10 cellular contexts compared by ENCODE assay signal in genomic region chr1:201399018-201399351, GRCh38. TPM values are rescaled to one million over a fixed set of nuclear protein-coding genes. Genes with fewer than 3 reads are reported as not detected.
DNase-seq lines count a peak whose midpoint lies in the region; TF ChIP-seq lines count a peak whose summit lies in the region.
"Had no signal": no experiment of that assay in that cellular context is flagged by ENCODE, and none has a peak within 500 bp of the region (broad histone marks: within the 10 kb centered on the region; RNA-seq: fewer than 3 reads in every experiment).

A gene with protein sequence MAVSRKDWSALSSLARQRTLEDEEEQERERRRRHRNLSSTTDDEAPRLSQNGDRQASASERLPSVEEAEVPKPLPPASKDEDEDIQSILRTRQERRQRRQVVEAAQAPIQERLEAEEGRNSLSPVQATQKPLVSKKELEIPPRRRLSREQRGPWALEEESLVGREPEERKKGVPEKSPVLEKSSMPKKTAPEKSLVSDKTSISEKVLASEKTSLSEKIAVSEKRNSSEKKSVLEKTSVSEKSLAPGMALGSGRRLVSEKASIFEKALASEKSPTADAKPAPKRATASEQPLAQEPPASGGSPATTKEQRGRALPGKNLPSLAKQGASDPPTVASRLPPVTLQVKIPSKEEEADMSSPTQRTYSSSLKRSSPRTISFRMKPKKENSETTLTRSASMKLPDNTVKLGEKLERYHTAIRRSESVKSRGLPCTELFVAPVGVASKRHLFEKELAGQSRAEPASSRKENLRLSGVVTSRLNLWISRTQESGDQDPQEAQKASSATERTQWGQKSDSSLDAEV (minus strand): TSS chr1:201399324. CDS start chr1:201399306, 18 bp downstream.

- no peak for TF ChIP-seq RAD21 in liver (IDR thresholded peaks at IDR 0.05)

- no peaks in the 10 kb centered on the region for H3K9me3 ChIP-seq in HUES6 (ENCODE audit: control insufficient read depth, insufficient read depth, low read depth, low read length)
- no peaks in the 10 kb centered on the region for H3K9me3 ChIP-seq in ectodermal cell (ENCODE audit: control insufficient read depth, low read length)
- H3K9me3 ChIP-seq in liver (ENCODE audit: control insufficient read depth in 4 of 4, low read length in 3 of 4): no peaks in the 10 kb centered on the region

- H3K4me3 ChIP-seq in HUES6 (ENCODE audit: low read depth, low read length): peak within 1 kb of the TSS; percentile 69
- H3K4me3 ChIP-seq in ectodermal cell (ENCODE audit: insufficient read depth, low read depth, low read length): peak within 1 kb of the TSS; percentile 10
- H3K4me3 ChIP-seq in liver (ENCODE audit: low read depth in 1 of 3, low read length in 3 of 3): peak within 1 kb of the TSS; percentile 46 to 72 (median 53)

- H3K9ac ChIP-seq in HUES6 (ENCODE audit: low read length): peak within 1 kb of the TSS; percentile 73
- H3K9ac ChIP-seq in liver (ENCODE audit: low read depth in 1 of 2, low read length in 2 of 2): peak within 1 kb of the TSS; percentile 42 to 93

- TF ChIP-seq CTCF in liver (IDR thresholded peaks at IDR 0.05; ENCODE audit: low read depth, low read length, missing input control): no peak

- 14 to 15% methylated on average over 25 of the region's 25 CpGs for whole genome bisulfite sequencing in ectodermal cell, 2 experiments
- 5% methylated on average over 25 of the region's 25 CpGs for WGBS in liver

- H3K4me1 ChIP-seq in HUES6 (ENCODE audit: control insufficient read depth, insufficient read depth, low read length): peaks cover 21% of the 10 kb centered on the region
- no peaks in the 10 kb centered on the region for H3K4me1 ChIP-seq in ectodermal cell (ENCODE audit: control insufficient read depth, insufficient read depth, low read length)
- peaks cover 19 to 59% (median 44%) of the 10 kb centered on the region in 4 donors for H3K4me1 ChIP-seq in liver (ENCODE audit: control insufficient read depth in 4 of 4, insufficient read depth in 4 of 4, low read length in 3 of 4)

- H3K36me3 ChIP-seq in HUES6 (ENCODE audit: control insufficient read depth, insufficient read depth, low read length) (no peaks in the 10 kb centered on the region), ectodermal cell (ENCODE audit: control insufficient read depth, insufficient read depth, low read length) (no peaks in the 10 kb centered on the region), liver (ENCODE audit: control insufficient read depth in 4 of 4, insufficient read depth in 3 of 4, low read depth in 1 of 4, low read length in 3 of 4) (peaks cover 0 to 3% (median 0%) of the 10 kb centered on the region in 4 donors)

- DNase-seq in renal cortical epithelial cell (ENCODE audit: low read depth): no peak
- no peak for DNase-seq in SHP77 (lab: John Stamatoyannopoulos, UW)
- DNase-seq in activated CD4-positive, alpha-beta T cell treated with anti-CD3 and anti-CD28 coated beads, Interleukin-2, amount 50 U/mL, for 4 hours: no peak
- no peak for DNase-seq in T1000 (lab: John Stamatoyannopoulos, UW)
- no peak for DNase-seq in SIG-M5 treated with dmso at 0.1 percent for 504 hours (lab: John Stamatoyannopoulos, UW; ENCODE audit: unreplicated experiment)
- DNase-seq: HFFc6 had no signal

- peaks cover 61% of the 10 kb centered on the region for H3K27me3 ChIP-seq in HUES6 (ENCODE audit: control insufficient read depth, insufficient read depth, low read length)
- H3K27me3 ChIP-seq in ectodermal cell (ENCODE audit: control insufficient read depth, insufficient read depth, low read length, poor library complexity, severe bottlenecking): peaks cover 60% of the 10 kb centered on the region
- H3K27me3 ChIP-seq in liver (ENCODE audit: control insufficient read depth in 4 of 4, insufficient read depth in 4 of 4, low read length in 3 of 4): no peaks in the 10 kb centered on the region

- H3K27ac ChIP-seq in HUES6 (ENCODE audit: low read depth, low read length) (no peak within 1 kb of the TSS), ectodermal cell (ENCODE audit: insufficient read depth, low read depth, low read length, poor library complexity, severe bottlenecking) (no peak within 1 kb of the TSS), liver (ENCODE audit: low read depth in 1 of 2, low read length in 2 of 2) (peak within 1 kb of the TSS; percentile 84 to 87)

TF ChIP-seq in liver, 16 proteins besides CTCF, POLR2A, EP300 and RAD21:
- TF ChIP-seq FOXA2 (IDR thresholded peaks at IDR 0.05) (no peak), FOXA1 (IDR thresholded peaks at IDR 0.05) (no peak), SP1 (IDR thresholded peaks at IDR 0.05) (no peak), EGR1 (IDR thresholded peaks at IDR 0.05; ENCODE audit: low read depth in 2 of 2) (no peak), ATF3 (IDR thresholded peaks at IDR 0.05) (no peak), YY1 (IDR thresholded peaks at IDR 0.05) (no peak), HNF4A (conservative IDR thresholded peaks at IDR 0.05) (no peak), ZBTB33 (IDR thresholded peaks at IDR 0.05) (no peak), JUND (IDR thresholded peaks at IDR 0.05) (no peak), HNF4G (IDR thresholded peaks at IDR 0.05) (no peak), NR2F2 (IDR thresholded peaks at IDR 0.05) (no peak), RXRA (IDR thresholded peaks at IDR 0.05) (no peak), MAX (IDR thresholded peaks at IDR 0.05) (no peak), TAF1 (conservative IDR thresholded peaks at IDR 0.05) (no peak), GABPA (IDR thresholded peaks at IDR 0.05 in 1 of 2, conservative IDR thresholded peaks at IDR 0.05 in 1 of 2) (no peak)
- TF ChIP-seq, protein P1, sequence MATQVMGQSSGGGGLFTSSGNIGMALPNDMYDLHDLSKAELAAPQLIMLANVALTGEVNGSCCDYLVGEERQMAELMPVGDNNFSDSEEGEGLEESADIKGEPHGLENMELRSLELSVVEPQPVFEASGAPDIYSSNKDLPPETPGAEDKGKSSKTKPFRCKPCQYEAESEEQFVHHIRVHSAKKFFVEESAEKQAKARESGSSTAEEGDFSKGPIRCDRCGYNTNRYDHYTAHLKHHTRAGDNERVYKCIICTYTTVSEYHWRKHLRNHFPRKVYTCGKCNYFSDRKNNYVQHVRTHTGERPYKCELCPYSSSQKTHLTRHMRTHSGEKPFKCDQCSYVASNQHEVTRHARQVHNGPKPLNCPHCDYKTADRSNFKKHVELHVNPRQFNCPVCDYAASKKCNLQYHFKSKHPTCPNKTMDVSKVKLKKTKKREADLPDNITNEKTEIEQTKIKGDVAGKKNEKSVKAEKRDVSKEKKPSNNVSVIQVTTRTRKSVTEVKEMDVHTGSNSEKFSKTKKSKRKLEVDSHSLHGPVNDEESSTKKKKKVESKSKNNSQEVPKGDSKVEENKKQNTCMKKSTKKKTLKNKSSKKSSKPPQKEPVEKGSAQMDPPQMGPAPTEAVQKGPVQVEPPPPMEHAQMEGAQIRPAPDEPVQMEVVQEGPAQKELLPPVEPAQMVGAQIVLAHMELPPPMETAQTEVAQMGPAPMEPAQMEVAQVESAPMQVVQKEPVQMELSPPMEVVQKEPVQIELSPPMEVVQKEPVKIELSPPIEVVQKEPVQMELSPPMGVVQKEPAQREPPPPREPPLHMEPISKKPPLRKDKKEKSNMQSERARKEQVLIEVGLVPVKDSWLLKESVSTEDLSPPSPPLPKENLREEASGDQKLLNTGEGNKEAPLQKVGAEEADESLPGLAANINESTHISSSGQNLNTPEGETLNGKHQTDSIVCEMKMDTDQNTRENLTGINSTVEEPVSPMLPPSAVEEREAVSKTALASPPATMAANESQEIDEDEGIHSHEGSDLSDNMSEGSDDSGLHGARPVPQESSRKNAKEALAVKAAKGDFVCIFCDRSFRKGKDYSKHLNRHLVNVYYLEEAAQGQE (IDR thresholded peaks at IDR 0.05): no peak
TF ChIP-seq in liver: peak in this region for 0.

RNA-seq across cellular contexts. Expression of the gene that starts here (rescaled TPM):
- polyA plus RNA-seq in ectodermal cell (2013, experiment 1 of 4): 0.67 TPM
- 0.66 TPM for polyA plus RNA-seq in ectodermal cell (2013, experiment 2 of 4)
- polyA plus RNA-seq in ectodermal cell (2013, experiment 3 of 4): 0.43 TPM
- polyA plus RNA-seq in ectodermal cell (2013, experiment 4 of 4): 0.41 TPM
- 1 to 10 TPM; 3.4 to 4.6 TPM for total RNA-seq in liver
- polyA plus RNA-seq in liver: 10 to 100 TPM; 12.5 to 13.7 TPM
- total RNA-seq in renal cortical epithelial cell: 51.6 and 68.6 TPM in 2 replicates
- total RNA-seq: HFFc6 had no signal
- polyA plus RNA-seq: CD14-positive monocyte had no signal

Comparison
In these comparisons a context has a peak if more than half of its experiments do, and no peak if none do; other contexts are left out.
1. H3K27ac ChIP-seq: peak in liver (2 of 2); none in HUES6 (single experiment) and ectodermal cell (single experiment).
2. H3K4me3 ChIP-seq: peak in every context shown above with its lines; median percentile 69 in HUES6; 53 in liver; 10 in ectodermal cell.